8 cellular contexts compared by ENCODE assay signal in the genomic region with DNA sequence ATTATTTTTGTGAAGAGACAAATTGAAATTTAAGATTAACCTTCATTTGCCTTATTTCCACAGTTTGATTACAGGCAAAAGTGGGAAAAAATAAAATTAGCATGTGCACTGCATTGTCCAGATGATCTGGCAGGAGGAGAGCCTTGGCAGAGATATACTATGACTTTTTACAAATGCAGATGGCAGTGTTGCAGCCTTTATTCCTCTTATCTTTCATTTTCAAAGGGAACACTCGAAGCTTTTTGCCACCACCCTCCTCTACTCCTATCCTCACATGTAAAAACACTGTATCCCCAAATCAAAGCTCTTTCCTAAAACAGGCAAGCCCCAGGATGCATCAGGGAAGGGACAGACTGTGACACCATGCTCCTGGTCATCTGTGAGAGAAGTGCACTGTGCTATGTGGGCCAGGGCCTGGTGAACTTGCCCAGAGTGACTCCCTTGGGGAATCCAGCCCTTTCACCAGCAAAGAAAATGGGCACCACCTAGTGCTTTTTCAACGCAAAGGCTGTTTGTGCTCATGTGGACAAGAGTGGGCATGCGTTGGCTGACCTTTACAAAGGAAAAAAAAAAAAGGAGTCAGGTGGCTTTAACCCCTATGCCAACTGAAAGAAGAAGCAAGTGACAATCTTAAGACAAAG.
DNase-seq lines count a peak whose midpoint lies in the region; ATAC-seq, FAIRE-seq and TF ChIP-seq lines count a peak whose summit lies in the region.

No MANE protein-coding gene starts in this region.

- no peak overlapping the region for H3K4me2 ChIP-seq in OCI-LY7 (ENCODE audit: low read length)

- ATAC-seq in HG02642 (IDR thresholded peaks at IDR 0.05; ENCODE audit: poor library complexity, unreplicated experiment): no peak

- TF ChIP-seq CTCF in HFF-Myc (IDR thresholded peaks at IDR 0.05; ENCODE audit: low read depth, low read length, missing control alignments) (peak; percentile 51), retinal pigment epithelial cell (conservative IDR thresholded peaks at IDR 0.05; ENCODE audit: low read depth, low read length) (peak; percentile 66), OCI-LY7 (conservative IDR thresholded peaks at IDR 0.05; ENCODE audit: low read length) (no peak)

- H3K79me2 ChIP-seq in ACC112 (ENCODE audit: control insufficient read depth, insufficient read depth, low read length, unreplicated experiment) (no peaks in the 10 kb centered on the region), OCI-LY7 (ENCODE audit: insufficient read depth, low read depth, low read length) (no peaks in the 10 kb centered on the region)

- no peaks in the 10 kb centered on the region for H3K9me3 ChIP-seq in OCI-LY7 (ENCODE audit: low read length)

- H3K4me1 ChIP-seq in ACC112 (ENCODE audit: control insufficient read depth, insufficient read depth, low read length, unreplicated experiment): peaks cover 17% of the 10 kb centered on the region
- no peaks in the 10 kb centered on the region for H3K4me1 ChIP-seq in OCI-LY7 (ENCODE audit: insufficient read depth, low read length, poor library complexity, severe bottlenecking)

- no peak overlapping the region for H3K4me3 ChIP-seq in ACC112 (ENCODE audit: low read depth, low read length)
- H3K4me3 ChIP-seq in HFF-Myc (replicated peaks; ENCODE audit: low read depth, low read length): no peak overlapping the region
- H3K4me3 ChIP-seq in retinal pigment epithelial cell (ENCODE audit: low read length): no peak overlapping the region
- H3K4me3 ChIP-seq in OCI-LY7 (ENCODE audit: low read depth, low read length, poor library complexity, severe bottlenecking): no peak overlapping the region

- intact Hi-C loops in OCI-LY7 (cut with micrococcal nuclease; ENCODE audit: unreplicated experiment): no loop called here

- peak; percentile 45 for DNase-seq in HFF-Myc (ENCODE audit: extremely low read depth, low read depth)
- peak; percentile 81 to 84 for DNase-seq in SHP77 (lab: John Stamatoyannopoulos, UW)
- peak; percentile 1 to 10 for DNase-seq in frontal cortex (ENCODE audit: low spot score in 2 of 2)
- peak; percentile 29 for DNase-seq in retinal pigment epithelial cell (ENCODE audit: low read depth)
- no peak for DNase-seq in OCI-LY7 (ENCODE audit: low spot score)
- DNase-seq in germinal center (ENCODE audit: low spot score): no peak

- no peak overlapping the region for H2AFZ ChIP-seq in ACC112 (ENCODE audit: low read length, unreplicated experiment)
- no peak overlapping the region for H2AFZ ChIP-seq in OCI-LY7 (ENCODE audit: low read length)

- no peaks in the 10 kb centered on the region for H3K9me2 ChIP-seq in OCI-LY7 (ENCODE audit: insufficient read depth, low read length)

- no peaks in the 10 kb centered on the region for H4K20me1 ChIP-seq in OCI-LY7 (ENCODE audit: insufficient read depth, low read length)

- POLR2A ChIA-PET in OCI-LY7 (lab: Charles Lee): interaction anchor here (0.5 kb wide), 1 partner anchor 22 kb away, joined by 3 read pairs; no protein-coding TSS in a partner anchor

- no peak for FAIRE-seq in frontal cortex (lab: Jason Lieb, UNC)

- no TSS peak for BruUV-seq in OCI-LY7 (replicated peaks; lab: Mats Ljungman, UMichigan)

- H3K27me3 ChIP-seq in ACC112 (ENCODE audit: insufficient read depth, low read length): no peaks in the 10 kb centered on the region

- CTCF ChIA-PET in OCI-LY7 (lab: Charles Lee; ENCODE audit: unreplicated experiment): no interaction called here

- H3K27ac ChIP-seq in ACC112 (ENCODE audit: low read depth, low read length) (peak overlapping the region; percentile 28; the same call in 1 of the 2 replicates), OCI-LY7 (ENCODE audit: low read depth, low read length, poor library complexity, severe bottlenecking) (no peak overlapping the region)

- no peaks in the 10 kb centered on the region for H3K36me3 ChIP-seq in ACC112 (ENCODE audit: insufficient read depth, low read length)
- H3K36me3 ChIP-seq in OCI-LY7 (ENCODE audit: insufficient read depth, low read length): no peaks in the 10 kb centered on the region

Comparison
In these comparisons a context has a peak if more than half of its experiments do, and no peak if none do; other contexts are left out.
1. DNase-seq: peak in HFF-Myc (single experiment), SHP77 (2 of 2), frontal cortex (2 of 2) and retinal pigment epithelial cell (single experiment); none in OCI-LY7 (single experiment) and germinal center (single experiment).